27 cellular contexts compared by ENCODE assay signal in the genomic region with DNA sequence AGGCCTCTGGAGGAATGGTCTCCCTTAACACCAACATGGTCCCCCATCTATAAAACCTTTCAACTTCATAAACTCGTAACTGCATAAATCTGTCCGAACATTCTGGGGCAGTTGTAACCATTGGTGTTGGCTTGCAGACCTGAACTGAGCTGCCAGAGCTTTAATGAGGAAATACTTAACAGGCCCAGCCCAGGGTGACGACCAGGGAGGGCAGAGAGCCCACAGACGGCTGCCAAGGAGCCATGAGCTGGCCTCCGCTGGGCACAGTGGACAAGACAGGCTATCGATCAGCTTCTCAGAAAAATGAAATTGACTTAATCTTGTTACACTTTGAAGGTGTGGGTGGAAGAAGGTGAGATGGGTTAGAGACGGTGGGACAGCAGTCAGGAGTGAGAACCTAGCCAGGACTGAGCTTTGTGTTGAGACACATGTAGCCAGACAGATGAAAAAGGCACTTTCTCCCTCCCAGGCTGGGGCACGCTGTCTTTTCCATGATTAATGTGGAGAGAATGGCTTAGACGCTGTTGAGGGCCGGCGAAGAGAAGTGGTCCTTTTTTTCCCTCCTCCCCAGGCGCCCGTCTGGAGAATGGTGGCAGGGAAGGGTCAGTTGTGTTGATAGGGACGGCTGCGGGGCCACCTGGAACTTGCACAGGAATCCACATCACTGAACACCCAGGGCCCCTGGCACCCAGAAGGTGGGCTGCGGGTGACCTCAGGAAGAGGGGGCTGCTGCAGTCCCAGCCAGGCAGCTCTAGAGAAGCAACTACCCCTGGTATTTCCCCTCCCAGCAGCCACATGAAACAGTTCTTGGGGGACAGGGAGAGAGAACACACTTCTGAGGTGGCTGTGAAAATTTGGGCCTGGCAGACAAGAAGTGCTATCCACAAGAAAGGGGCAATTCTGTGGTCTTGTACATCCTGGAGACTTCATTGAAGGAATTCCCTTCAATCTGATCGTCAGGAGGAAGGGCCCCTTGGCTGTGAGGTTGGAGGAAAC. TPM values are rescaled to one million over a fixed set of nuclear protein-coding genes. Genes with fewer than 3 reads are reported as not detected.
"Had no signal": no experiment of that assay in that cellular context is flagged by ENCODE, and none has a peak within 500 bp of the region (broad histone marks: within the 10 kb centered on the region; RNA-seq: fewer than 3 reads in every experiment).

No MANE protein-coding gene starts in this region.

- H3K9me3 ChIP-seq: esophagus muscularis mucosa, suprapubic skin, transverse colon had no signal

- H3K27ac ChIP-seq: cardiac muscle cell, esophagus muscularis mucosa, foreskin keratinocyte, suprapubic skin, transverse colon had no signal

- H3K27ac Mint-ChIP-seq: activated CD4-positive, alpha-beta memory T cell treated with anti-CD3 and anti-CD28 coated beads, Interleukin-2, amount 10 ng/mL, durations not matched to agents 7 days and 5 days; activated CD8-positive, alpha-beta memory T cell treated with anti-CD3 and anti-CD28 coated beads, Interleukin-2, amount 10 ng/mL, durations not matched to agents 7 days and 5 days; activated naive CD8-positive, alpha-beta T cell treated with anti-CD3 and anti-CD28 coated beads for 36 hours; activated T-helper 17 cell treated with anti-CD3 and anti-CD28 coated beads, Interleukin-2, amount 50 U/mL, for 72 hours; natural killer cell; stimulated activated naive CD8-positive, alpha-beta T cell treated with anti-CD3 and anti-CD28 coated beads, Interleukin-15, Interleukin-2, amounts not matched to agents 100 ng/mL and 50 ng/mL, for 24 hours had no signal

- H3K27me3 ChIP-seq: cardiac muscle cell, esophagus muscularis mucosa, foreskin keratinocyte, suprapubic skin, transverse colon had no signal

- DNase-seq: activated CD4-positive, alpha-beta memory T cell treated with anti-CD3 and anti-CD28 coated beads, Interleukin-2, amount 10 ng/mL, durations not matched to agents 7 days and 5 days; activated CD4-positive, alpha-beta T cell treated with anti-CD3 and anti-CD28 coated beads for 48 hours; activated CD4-positive, CD25-positive, alpha-beta regulatory T cell; activated CD8-positive, alpha-beta memory T cell treated with anti-CD3 and anti-CD28 coated beads, Interleukin-2, amount 10 ng/mL, durations not matched to agents 7 days and 5 days; activated naive CD4-positive, alpha-beta T cell; activated naive CD8-positive, alpha-beta T cell treated with anti-CD3 and anti-CD28 coated beads for 36 hours; amniotic stem cell; dermis blood vessel endothelial cell; effector memory CD4-positive, alpha-beta T cell; foreskin keratinocyte; glutamatergic neuron; hippocampal formation; natural killer cell; occipital lobe; posterior cingulate gyrus; stimulated activated CD4-positive, alpha-beta T cell treated with anti-CD3 and anti-CD28 coated beads, Interleukin-12 subunit alpha, Interleukin-12 subunit beta, amount 100 ng/mL, for 4 hours; stimulated activated CD4-positive, alpha-beta T cell treated with anti-CD3 and anti-CD28 coated beads, Interleukin-1b, Interleukin-23, amount 100 ng/mL, for 48 hours; T1000; transverse colon had no signal

- H3K27me3 Mint-ChIP-seq: activated naive CD8-positive, alpha-beta T cell treated with anti-CD3 and anti-CD28 coated beads for 36 hours; stimulated activated naive CD8-positive, alpha-beta T cell treated with anti-CD3 and anti-CD28 coated beads, Interleukin-15, Interleukin-2, amounts not matched to agents 100 ng/mL and 50 ng/mL, for 24 hours had no signal

- H3K4me3 Mint-ChIP-seq: activated CD4-positive, alpha-beta memory T cell treated with anti-CD3 and anti-CD28 coated beads, Interleukin-2, amount 10 ng/mL, durations not matched to agents 7 days and 5 days; activated CD8-positive, alpha-beta memory T cell treated with anti-CD3 and anti-CD28 coated beads, Interleukin-2, amount 10 ng/mL, durations not matched to agents 7 days and 5 days; activated naive CD8-positive, alpha-beta T cell treated with anti-CD3 and anti-CD28 coated beads for 36 hours; activated T-helper 17 cell treated with anti-CD3 and anti-CD28 coated beads, Interleukin-2, amount 50 U/mL, for 72 hours; natural killer cell; stimulated activated naive CD8-positive, alpha-beta T cell treated with anti-CD3 and anti-CD28 coated beads, Interleukin-15, Interleukin-2, amounts not matched to agents 100 ng/mL and 50 ng/mL, for 24 hours had no signal

- H3K36me3 ChIP-seq: cardiac muscle cell, esophagus muscularis mucosa, suprapubic skin, transverse colon had no signal

- ATAC-seq: activated CD8-positive, alpha-beta memory T cell treated with anti-CD3 and anti-CD28 coated beads, Interleukin-2, amount 10 ng/mL, durations not matched to agents 7 days and 5 days; activated T-helper 17 cell treated with anti-CD3 and anti-CD28 coated beads, Interleukin-2, amount 50 U/mL, for 72 hours; foreskin keratinocyte had no signal

- H3K4me1 Mint-ChIP-seq: activated CD4-positive, alpha-beta memory T cell treated with anti-CD3 and anti-CD28 coated beads, Interleukin-2, amount 10 ng/mL, durations not matched to agents 7 days and 5 days; activated CD8-positive, alpha-beta memory T cell treated with anti-CD3 and anti-CD28 coated beads, Interleukin-2, amount 10 ng/mL, durations not matched to agents 7 days and 5 days; activated naive CD8-positive, alpha-beta T cell treated with anti-CD3 and anti-CD28 coated beads for 36 hours; activated T-helper 17 cell treated with anti-CD3 and anti-CD28 coated beads, Interleukin-2, amount 50 U/mL, for 72 hours; natural killer cell had no signal

- H3K4me3 ChIP-seq: cardiac muscle cell, esophagus muscularis mucosa, suprapubic skin, transverse colon had no signal

- H3K4me1 ChIP-seq: esophagus muscularis mucosa, foreskin keratinocyte, suprapubic skin, transverse colon had no signal

- H3K36me3 Mint-ChIP-seq: activated CD8-positive, alpha-beta memory T cell treated with anti-CD3 and anti-CD28 coated beads, Interleukin-2, amount 10 ng/mL, durations not matched to agents 7 days and 5 days; activated naive CD8-positive, alpha-beta T cell treated with anti-CD3 and anti-CD28 coated beads for 36 hours; natural killer cell had no signal

- H3K9me3 Mint-ChIP-seq: activated CD4-positive, alpha-beta memory T cell treated with anti-CD3 and anti-CD28 coated beads, Interleukin-2, amount 10 ng/mL, durations not matched to agents 7 days and 5 days; activated naive CD8-positive, alpha-beta T cell treated with anti-CD3 and anti-CD28 coated beads for 36 hours; activated T-helper 17 cell treated with anti-CD3 and anti-CD28 coated beads, Interleukin-2, amount 50 U/mL, for 72 hours; natural killer cell; stimulated activated naive CD8-positive, alpha-beta T cell treated with anti-CD3 and anti-CD28 coated beads, Interleukin-15, Interleukin-2, amounts not matched to agents 100 ng/mL and 50 ng/mL, for 24 hours had no signal

RNA-seq across cellular contexts. Expression of gene ARSI, which starts 27.5 kb away (rescaled TPM):
- total RNA-seq: activated CD4-positive, alpha-beta memory T cell treated with anti-CD3 and anti-CD28 coated beads, Interleukin-2, amount 10 ng/mL, durations not matched to agents 7 days and 5 days; activated CD8-positive, alpha-beta memory T cell treated with anti-CD3 and anti-CD28 coated beads, Interleukin-2, amount 10 ng/mL, durations not matched to agents 7 days and 5 days; activated naive CD8-positive, alpha-beta T cell treated with anti-CD3 and anti-CD28 coated beads for 36 hours; activated T-helper 17 cell treated with anti-CD3 and anti-CD28 coated beads, Interleukin-2, amount 50 U/mL, for 72 hours; T-helper 1 cell treated with Interleukin-12 subunit alpha and Interleukin-12 subunit beta and Interleukin-4 antibody, amounts not matched to agents 30 ng/mL and 1 ng/mL, for 36 hours had no signal

RNA-seq across cellular contexts. Expression of gene CAMK2A, which starts 40.6 kb away (rescaled TPM):
- total RNA-seq: activated CD4-positive, alpha-beta memory T cell treated with anti-CD3 and anti-CD28 coated beads, Interleukin-2, amount 10 ng/mL, durations not matched to agents 7 days and 5 days; activated CD8-positive, alpha-beta memory T cell treated with anti-CD3 and anti-CD28 coated beads, Interleukin-2, amount 10 ng/mL, durations not matched to agents 7 days and 5 days; activated naive CD8-positive, alpha-beta T cell treated with anti-CD3 and anti-CD28 coated beads for 36 hours; activated T-helper 17 cell treated with anti-CD3 and anti-CD28 coated beads, Interleukin-2, amount 50 U/mL, for 72 hours; dermis blood vessel endothelial cell; endothelial cell of umbilical vein; mesenteric fat pad; T-helper 1 cell treated with Interleukin-12 subunit alpha and Interleukin-12 subunit beta and Interleukin-4 antibody, amounts not matched to agents 30 ng/mL and 1 ng/mL, for 36 hours had no signal
